13 cellular contexts compared by ENCODE assay signal in the genomic region with DNA sequence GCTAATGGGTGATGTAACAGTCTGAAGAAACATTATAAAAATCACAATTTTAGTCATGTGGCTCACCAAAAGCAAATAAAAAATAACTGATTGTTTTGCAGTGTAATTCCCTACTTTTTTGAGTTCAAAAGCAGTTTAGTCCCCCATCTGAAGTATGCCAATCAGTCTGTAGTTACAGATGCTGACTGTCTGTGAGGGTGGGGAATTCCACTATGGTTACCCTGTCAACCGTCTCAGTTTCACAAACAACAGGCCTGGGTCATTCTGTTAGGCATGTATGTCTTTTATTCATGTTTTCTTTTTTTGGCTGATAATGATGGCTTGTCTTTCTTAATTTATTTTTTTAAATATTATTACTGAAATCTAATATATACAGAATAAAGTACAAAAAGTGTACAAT.
A peak's percentile ranks its signal among the peaks of the same experiment; 100 is the strongest.
DNase-seq lines count a peak whose midpoint lies in the region; ATAC-seq and TF ChIP-seq lines count a peak whose summit lies in the region.
"Had no signal": no experiment of that assay in that cellular context is flagged by ENCODE, and none has a peak within 500 bp of the region (broad histone marks: within the 10 kb centered on the region; RNA-seq: fewer than 3 reads in every experiment).

No MANE protein-coding gene starts in this region.

- H3K4me1 Mint-ChIP-seq in activated naive CD8-positive, alpha-beta T cell treated with anti-CD3 and anti-CD28 coated beads, Interleukin-2, amount 50 U/mL, for 24 hours: peaks cover 4% of the 10 kb centered on the region
- H3K4me1 Mint-ChIP-seq in CD4-positive, alpha-beta T cell (ENCODE audit: low read depth): no peaks in the 10 kb centered on the region
- H3K4me1 Mint-ChIP-seq in HFFc6 (ENCODE audit: low read depth): 0 out of 2 replicates have a peak, but pooled peaks cover 5% of the 10 kb centered on the region

- DNase-seq in GM20000 (ENCODE audit: low spot score) (peak; percentile 45), nucleus accumbens (lab: John Stamatoyannopoulos, UW) (no peak), GM03348 (ENCODE audit: low spot score) (no peak), HFFc6 (no peak)
- DNase-seq in activated naive CD8-positive, alpha-beta T cell treated with anti-CD3 and anti-CD28 coated beads, Interleukin-2, amount 50 U/mL, for 24 hours: no peak
- no peak for DNase-seq in CD4-positive, alpha-beta T cell
- DNase-seq: activated CD8-positive, alpha-beta memory T cell treated with anti-CD3 and anti-CD28 coated beads, Interleukin-2, amount 50 U/mL, for 48 hours; cerebellar nuclear complex; NCI-H2107; SJCRH30; stimulated activated CD4-positive, alpha-beta T cell treated with anti-CD3 and anti-CD28 coated beads, Interleukin-4, amount 100 ng/mL, for 4 hours had no signal

- no peaks in the 10 kb centered on the region for H3K27me3 Mint-ChIP-seq in activated naive CD8-positive, alpha-beta T cell treated with anti-CD3 and anti-CD28 coated beads, Interleukin-2, amount 50 U/mL, for 24 hours
- H3K27me3 Mint-ChIP-seq in CD4-positive, alpha-beta T cell: no peaks in the 10 kb centered on the region
- H3K27me3 Mint-ChIP-seq in HFFc6 (ENCODE audit: insufficient read depth): no peaks in the 10 kb centered on the region

- intact Hi-C loops in CD4-positive, alpha-beta T cell (cut with DNase I, micrococcal nuclease): no loop called here

- CTCF ChIA-PET in CD4-positive, alpha-beta T cell (lab: Charles Lee): no interaction called here

- H3K4me3 Mint-ChIP-seq in activated naive CD8-positive, alpha-beta T cell treated with anti-CD3 and anti-CD28 coated beads, Interleukin-2, amount 50 U/mL, for 24 hours: no peak overlapping the region
- H3K4me3 Mint-ChIP-seq in CD4-positive, alpha-beta T cell: no peak overlapping the region
- H3K4me3 Mint-ChIP-seq in HFFc6: no peak overlapping the region

- no peak overlapping the region for H3K27ac Mint-ChIP-seq in activated naive CD8-positive, alpha-beta T cell treated with anti-CD3 and anti-CD28 coated beads, Interleukin-2, amount 50 U/mL, for 24 hours
- no peak overlapping the region for H3K27ac Mint-ChIP-seq in CD4-positive, alpha-beta T cell
- H3K27ac Mint-ChIP-seq in HFFc6: no peak overlapping the region

- H3K9me3 Mint-ChIP-seq in activated naive CD8-positive, alpha-beta T cell treated with anti-CD3 and anti-CD28 coated beads, Interleukin-2, amount 50 U/mL, for 24 hours: no peaks in the 10 kb centered on the region
- H3K9me3 Mint-ChIP-seq in CD4-positive, alpha-beta T cell: no peaks in the 10 kb centered on the region
- no peaks in the 10 kb centered on the region for H3K9me3 Mint-ChIP-seq in HFFc6

- POLR2A ChIA-PET in CD4-positive, alpha-beta T cell (lab: Charles Lee): no interaction called here

- ATAC-seq in GM18519 (IDR thresholded peaks at IDR 0.05; ENCODE audit: low FRiP score, unreplicated experiment) (peak; percentile 99), HG03064 (IDR thresholded peaks at IDR 0.05; ENCODE audit: low read depth, unreplicated experiment) (peak; percentile 94)
- ATAC-seq in activated naive CD8-positive, alpha-beta T cell treated with anti-CD3 and anti-CD28 coated beads, Interleukin-2, amount 50 U/mL, for 24 hours: peak; percentile 65
- no peak for ATAC-seq in CD4-positive, alpha-beta T cell (ENCODE audit: poor library complexity)

- TF ChIP-seq CTCF in GM20000 (IDR thresholded peaks at IDR 0.05; ENCODE audit: extremely low read depth, missing control alignments) (no peak), HFFc6 (IDR thresholded peaks at IDR 0.05) (no peak)
- TF ChIP-seq CTCF in CD4-positive, alpha-beta T cell (IDR thresholded peaks at IDR 0.05): no peak

- no peak overlapping the region for H3K27ac ChIP-seq in CD4-positive, alpha-beta T cell (ENCODE audit: low read depth, low read length)
- H3K27ac ChIP-seq: SJCRH30 had no signal

- H3K27me3 ChIP-seq in CD4-positive, alpha-beta T cell (ENCODE audit: control insufficient read depth, insufficient read depth, low read length): no peaks in the 10 kb centered on the region
- H3K27me3 ChIP-seq: SJCRH30 had no signal

- H3K9me3 ChIP-seq in CD4-positive, alpha-beta T cell (ENCODE audit: control insufficient read depth, low read length): no peaks in the 10 kb centered on the region
- H3K9me3 ChIP-seq: SJCRH30 had no signal

- H3K36me3 Mint-ChIP-seq in activated naive CD8-positive, alpha-beta T cell treated with anti-CD3 and anti-CD28 coated beads, Interleukin-2, amount 50 U/mL, for 24 hours (ENCODE audit: low read depth): peaks cover 3% of the 10 kb centered on the region
- peaks cover 6% of the 10 kb centered on the region for H3K36me3 Mint-ChIP-seq in CD4-positive, alpha-beta T cell (ENCODE audit: low read depth)
- H3K36me3 Mint-ChIP-seq in HFFc6 (ENCODE audit: low read depth): peaks cover 2% of the 10 kb centered on the region
